Comparison of ENCODE assay signal across 23 cellular contexts in the genomic region with DNA sequence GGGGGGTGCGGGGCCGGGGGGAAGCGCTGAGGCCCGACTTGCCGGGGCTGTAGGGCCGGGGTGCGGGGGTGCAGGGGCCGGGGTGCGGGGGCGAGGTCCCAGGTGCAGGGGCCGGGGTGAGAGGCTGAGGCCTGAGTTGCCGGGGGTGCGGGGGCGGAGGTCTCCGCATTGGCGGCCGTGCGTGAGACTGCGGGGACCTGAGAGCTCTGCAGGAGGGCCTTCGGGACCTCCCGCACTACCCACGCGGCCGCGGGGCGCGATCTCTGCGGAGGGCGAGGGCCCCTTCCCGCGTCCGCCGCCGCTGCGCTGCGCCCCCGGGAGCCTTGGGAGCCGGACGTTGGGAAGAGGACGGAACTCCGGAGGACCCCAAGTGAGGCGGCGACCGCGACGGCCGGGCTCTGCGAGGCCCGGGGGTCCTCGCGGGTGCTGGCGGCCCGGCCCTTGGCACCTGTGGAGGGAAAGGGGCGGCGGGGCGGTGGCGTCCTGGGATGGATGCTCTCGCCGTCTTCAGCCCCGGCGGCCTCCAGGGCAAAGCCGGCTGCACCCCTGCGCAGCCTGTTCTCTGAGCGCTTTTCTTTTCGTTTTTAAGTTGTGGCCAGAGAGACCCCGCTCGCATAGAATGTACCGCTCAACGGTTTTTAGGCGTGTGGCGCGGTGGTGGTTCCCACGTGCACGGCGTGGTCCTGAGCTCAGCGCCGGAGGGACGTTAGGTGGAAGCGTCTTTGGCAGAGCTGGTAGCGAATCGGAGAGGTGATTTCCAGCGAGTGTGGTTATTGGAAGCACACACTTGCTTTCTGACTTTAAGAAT. TPM values are rescaled to one million over a fixed set of nuclear protein-coding genes. Genes with fewer than 3 reads are reported as not detected.
"Had no signal": no experiment of that assay in that cellular context is flagged by ENCODE, and none has a peak within 500 bp of the region (broad histone marks: within the 10 kb centered on the region; RNA-seq: fewer than 3 reads in every experiment).

No MANE protein-coding gene starts in this region.

- ATAC-seq: activated T-cell treated with anti-CD3 and anti-CD28 coated beads, Interleukin-2, amount 50 U/mL, for 72 hours; naive thymus-derived CD4-positive, alpha-beta T cell; sciatic nerve; stimulated activated naive B cell treated with anti-CD40 and anti-IgM and Interleukin-4, amounts not matched to agents 10 μg/mL and 1 μg/mL and 100 μg/mL, for 72 hours had no signal

- H3K4me3 ChIP-seq: colonic mucosa, pancreas, smooth muscle cell, upper lobe of right lung had no signal

- DNase-seq: activated CD4-positive, alpha-beta T cell treated with anti-CD3 and anti-CD28 coated beads for 1 hour; activated CD4-positive, alpha-beta T cell treated with anti-CD3 and anti-CD28 coated beads, Interleukin-2, amount 50 U/mL, for 4 hours; activated effector memory CD4-positive, alpha-beta T cell treated with anti-CD3 and anti-CD28 coated beads, Interleukin-2, amount 50 U/mL, for 16 hours; activated naive CD4-positive, alpha-beta T cell treated with anti-CD3 and anti-CD28 coated beads, Interleukin-2, amount 50 U/mL, for 16 hours; activated T-cell treated with anti-CD3 and anti-CD28 coated beads, Interleukin-2, amount 50 U/mL, for 72 hours; brain microvascular endothelial cell; foreskin melanocyte; mesendoderm; naive thymus-derived CD4-positive, alpha-beta T cell; stimulated activated CD4-positive, alpha-beta T cell treated with anti-CD3 and anti-CD28 coated beads, Interleukin-4, amount 100 ng/mL, for 24 hours; stimulated activated naive B cell treated with anti-CD40 and anti-IgM and Interleukin-4, amounts not matched to agents 10 μg/mL and 1 μg/mL and 100 μg/mL, for 72 hours; upper lobe of right lung had no signal

- H3K4me1 ChIP-seq: colonic mucosa, pancreas had no signal

- H3K27ac ChIP-seq: brain microvascular endothelial cell, colonic mucosa, pancreas, upper lobe of right lung, VCaP had no signal

- H3K36me3 ChIP-seq: brain microvascular endothelial cell, colonic mucosa, pancreas, upper lobe of right lung had no signal

- H3K4me2 ChIP-seq: smooth muscle cell had no signal

- H3K9me3 ChIP-seq: colonic mucosa, pancreas, upper lobe of right lung had no signal

- H3K27me3 ChIP-seq: colonic mucosa had no signal

RNA-seq across cellular contexts. Expression of a gene that starts 1.3 kb away (rescaled TPM):
- total RNA-seq: activated CD8-positive, alpha-beta memory T cell treated with anti-CD3 and anti-CD28 coated beads for 36 hours; activated T-cell treated with anti-CD3 and anti-CD28 coated beads, Interleukin-2, amount 50 U/mL, for 72 hours; aorta; colonic mucosa; epithelial cell of proximal tubule; fibroblast of lung; liver; naive thymus-derived CD4-positive, alpha-beta T cell; pancreas; pulmonary artery endothelial cell; sciatic nerve; smooth muscle cell; upper lobe of right lung had no signal
- polyA plus RNA-seq: aorta; fibroblast of lung; naive thymus-derived CD4-positive, alpha-beta T cell; pancreas; smooth muscle cell had no signal
